In genomic region chr7:149245244-149245643, GRCh38 we compare ENCODE assay signal across 2 cellular contexts.
TF ChIP-seq lines count a peak whose summit lies in the region.

No MANE protein-coding gene starts in this region.

TF ChIP-seq in K562, 482 proteins besides CTCF, POLR2A, EP300 and RAD21:
- TF ChIP-seq SREBF1 (IDR thresholded peaks at IDR 0.05; ENCODE audit: borderline replicate concordance, low read depth, low read length) (no peak), ZBTB34 (CRISPR knock-in tag; IDR thresholded peaks at IDR 0.05) (no peak), ZNF592 (IDR thresholded peaks at IDR 0.05) (no peak), CEBPG (CRISPR knock-in tag; IDR thresholded peaks at IDR 0.05) (0 out of 2 replicates have a peak, but pooled peaks have one; percentile 7), CEBPG (tag; conservative IDR thresholded peaks at IDR 0.05 in 1 of 2, IDR thresholded peaks at IDR 0.05 in 1 of 2) (no peak), KAT2B (IDR thresholded peaks at IDR 0.05; ENCODE audit: low read depth, low read length) (no peak), SRSF9 (IDR thresholded peaks at IDR 0.05; ENCODE audit: borderline replicate concordance, low read depth, low read length) (no peak), ELF1 (tag; IDR thresholded peaks at IDR 0.05) (no peak)

TF ChIP-seq in HepG2, 621 proteins besides CTCF, POLR2A, EP300 and RAD21:
- TF ChIP-seq ZNF205 (CRISPR knock-in tag; IDR thresholded peaks at IDR 0.05) (no peak), NONO (IDR thresholded peaks at IDR 0.05) (no peak), NONO (CRISPR knock-in tag; conservative IDR thresholded peaks at IDR 0.05) (no peak), RARA (CRISPR knock-in tag; IDR thresholded peaks at IDR 0.05) (no peak), ZBTB38 (CRISPR knock-in tag; IDR thresholded peaks at IDR 0.05) (no peak), ETV6 (CRISPR knock-in tag; conservative IDR thresholded peaks at IDR 0.05) (no peak)
